In the genomic region with DNA sequence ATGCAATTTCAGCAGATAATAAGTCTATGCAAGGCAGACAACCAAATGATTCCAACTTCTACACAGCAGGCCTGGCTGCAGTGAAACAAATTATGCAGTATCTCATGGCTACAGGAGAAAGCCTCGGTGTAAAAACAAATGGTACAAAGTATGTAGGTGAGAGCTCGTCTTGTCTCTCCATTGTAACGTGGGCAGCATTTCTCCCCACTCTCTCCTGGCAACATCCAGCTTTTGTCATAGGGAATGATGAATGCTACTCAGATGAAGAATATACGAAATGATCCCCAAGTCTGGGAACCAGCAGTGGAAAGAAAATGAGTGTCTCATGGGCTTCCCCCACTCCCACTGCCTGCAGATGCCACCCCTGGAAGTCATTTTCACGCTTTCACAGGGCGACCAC, we compare ENCODE assay signal across 15 cellular contexts.
"Had no signal": no experiment of that assay in that cellular context is flagged by ENCODE, and none has a peak within 500 bp of the region (broad histone marks: within the 10 kb centered on the region; RNA-seq: fewer than 3 reads in every experiment).

No MANE protein-coding gene starts in this region.

- H3K27ac ChIP-seq: epithelial cell of prostate, sigmoid colon, testis had no signal

- H3K27ac Mint-ChIP-seq: memory B cell had no signal

- H3K4me3 ChIP-seq: sigmoid colon, stomach, testis had no signal

- H3K27me3 Mint-ChIP-seq: activated naive CD8-positive, alpha-beta T cell treated with anti-CD3 and anti-CD28 coated beads, Interleukin-2, amount 10 ng/mL, durations not matched to agents 7 days and 5 days; memory B cell had no signal

- H3K9me3 Mint-ChIP-seq: activated naive CD8-positive, alpha-beta T cell treated with anti-CD3 and anti-CD28 coated beads, Interleukin-2, amount 10 ng/mL, durations not matched to agents 7 days and 5 days; memory B cell; nephron; T-helper 1 cell treated with Interleukin-12 subunit alpha and Interleukin-12 subunit beta and Interleukin-4 antibody, amounts not matched to agents 30 μg/mL and 1 μg/mL, for 36 hours had no signal

- DNase-seq: activated CD4-positive, alpha-beta T cell treated with anti-CD3 and anti-CD28 coated beads for 4 hours; activated effector memory CD4-positive, alpha-beta T cell treated with Interleukin-2 at 50 U/mL for 16 hours; activated naive CD8-positive, alpha-beta T cell treated with anti-CD3 and anti-CD28 coated beads, Interleukin-2, amount 10 ng/mL, durations not matched to agents 7 days and 5 days; cerebellar nuclear complex; effector CD8-positive, alpha-beta T cell; kidney glomerular epithelial cell; left ventricle myocardium superior; sigmoid colon; stimulated activated CD4-positive, alpha-beta T cell treated with anti-CD3 and anti-CD28 coated beads, Interleukin-1b, Interleukin-23, amount 100 ng/mL, for 48 hours; stomach; testis had no signal

- H3K36me3 ChIP-seq: sigmoid colon had no signal

- ATAC-seq: left ventricle myocardium superior had no signal

- H3K9me3 ChIP-seq: sigmoid colon, stomach, testis had no signal

- H3K27me3 ChIP-seq: sigmoid colon, stomach, testis had no signal

- H3K4me3 Mint-ChIP-seq: memory B cell, nephron had no signal
